1 cellular context compared by ENCODE assay signal in the genomic region with DNA sequence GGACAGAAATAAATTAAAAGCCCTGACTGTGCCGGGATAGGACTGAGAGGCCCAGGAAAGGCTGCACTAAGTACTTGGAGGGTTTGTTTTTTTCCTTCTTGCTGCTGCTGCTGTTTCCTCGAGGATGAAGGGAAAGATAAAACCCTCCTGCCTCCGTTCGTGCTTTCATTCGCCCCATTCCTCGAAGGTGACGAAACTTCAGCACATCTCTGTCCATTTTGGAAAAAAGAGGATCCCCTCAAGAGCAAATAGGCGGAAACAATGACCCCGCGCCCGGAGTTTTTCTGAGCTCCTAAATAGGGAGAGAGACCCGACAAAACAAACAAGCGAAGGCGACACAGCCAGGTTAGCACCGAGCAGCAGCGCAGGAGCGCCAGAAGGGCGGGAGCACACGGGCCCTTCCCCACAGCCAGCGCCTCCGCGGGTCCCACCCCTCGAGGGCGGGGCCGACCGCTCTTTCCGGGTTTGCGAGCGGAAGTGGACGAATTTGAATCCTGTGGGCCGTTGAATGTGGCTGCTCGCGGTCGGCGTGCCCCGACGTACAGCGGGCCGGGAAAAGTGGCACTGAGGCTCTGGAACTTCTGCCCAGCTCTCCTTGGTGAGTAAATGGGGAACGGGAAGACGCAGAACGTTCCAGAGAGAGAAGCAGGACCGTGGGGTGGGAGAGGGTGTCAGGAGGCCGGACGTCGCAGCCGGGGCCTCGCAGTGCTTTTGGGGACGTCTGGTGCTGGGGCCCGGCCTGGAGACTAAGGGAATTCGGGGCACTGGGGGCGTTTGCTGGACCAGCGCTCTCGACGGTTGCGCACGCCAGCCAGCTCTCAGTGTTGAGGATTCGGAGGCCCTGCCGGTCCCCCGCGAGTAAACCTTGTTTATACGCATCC.
TF ChIP-seq lines count a peak whose summit lies in the region.

Gene G2E3 (plus strand): TSS at position 484 of the 881 bp plus-strand sequence. CDS start 21,922 bp downstream, outside the sequence.

TF ChIP-seq in HEK293, 187 proteins besides CTCF, POLR2A, EP300 and RAD21 (continued from another document and continues in another):
- TF ChIP-seq ZNF280D (tag by site-specific recombination; IDR thresholded peaks at IDR 0.05) (no peak), HOXD13 (CRISPR knock-in tag; IDR thresholded peaks at IDR 0.05; ENCODE audit: borderline replicate concordance) (peak; percentile 71), ZNF112 (tag by site-specific recombination; IDR thresholded peaks at IDR 0.05) (no peak), ZNF747 (tag by site-specific recombination; IDR thresholded peaks at IDR 0.05) (no peak), ZNF341 (tag by site-specific recombination; IDR thresholded peaks at IDR 0.05; ENCODE audit: low read depth) (peak; percentile 66), ZBTB20 (tag by site-specific recombination; IDR thresholded peaks at IDR 0.05) (peak; percentile 77), ZNF433 (tag by site-specific recombination; IDR thresholded peaks at IDR 0.05; ENCODE audit: low read depth) (no peak), ZNF654 (tag by site-specific recombination; IDR thresholded peaks at IDR 0.05; ENCODE audit: low read depth) (no peak), ZNF140 (tag by site-specific recombination; IDR thresholded peaks at IDR 0.05) (no peak), SALL2 (tag by site-specific recombination; IDR thresholded peaks at IDR 0.05; ENCODE audit: borderline replicate concordance) (no peak), ZFP69B (tag by site-specific recombination; IDR thresholded peaks at IDR 0.05) (peak; percentile 90), ZNF677 (tag by site-specific recombination; IDR thresholded peaks at IDR 0.05) (no peak), ZNF114 (tag by site-specific recombination; IDR thresholded peaks at IDR 0.05) (no peak), ZNF19 (tag by site-specific recombination; IDR thresholded peaks at IDR 0.05; ENCODE audit: low read depth) (no peak), ZNF777 (tag by site-specific recombination; IDR thresholded peaks at IDR 0.05; ENCODE audit: borderline replicate concordance) (no peak; the same call in 1 of the 2 replicates), ZNF701 (tag by site-specific recombination; IDR thresholded peaks at IDR 0.05) (no peak), ZNF791 (tag by site-specific recombination; IDR thresholded peaks at IDR 0.05) (no peak), ZSCAN23 (tag by site-specific recombination; IDR thresholded peaks at IDR 0.05) (peak; percentile 69; the same call in 1 of the 2 replicates), ZNF660 (tag by site-specific recombination; IDR thresholded peaks at IDR 0.05) (no peak; the same call in 1 of the 2 replicates), ZNF404 (tag by site-specific recombination; IDR thresholded peaks at IDR 0.05) (no peak), SP2 (tag by site-specific recombination; IDR thresholded peaks at IDR 0.05) (peak; percentile 87), ZXDB (tag by site-specific recombination; IDR thresholded peaks at IDR 0.05) (peak; percentile 86), KLF9 (tag by site-specific recombination; IDR thresholded peaks at IDR 0.05; ENCODE audit: low read depth) (peak; percentile 85), ZNF768 (tag by site-specific recombination; IDR thresholded peaks at IDR 0.05) (no peak), ZSCAN5A (tag by site-specific recombination; IDR thresholded peaks at IDR 0.05) (peak; percentile 97), ZNF350 (tag by site-specific recombination; IDR thresholded peaks at IDR 0.05) (no peak), ZNF555 (tag by site-specific recombination; conservative IDR thresholded peaks at IDR 0.05) (no peak), ZNF302 (tag by site-specific recombination; IDR thresholded peaks at IDR 0.05; ENCODE audit: low read depth) (no peak), ZNF292 (tag by site-specific recombination; IDR thresholded peaks at IDR 0.05; ENCODE audit: borderline replicate concordance, low read depth) (no peak), BCL6B (tag by site-specific recombination; IDR thresholded peaks at IDR 0.05) (no peak), ZNF501 (tag by site-specific recombination; IDR thresholded peaks at IDR 0.05) (no peak; the same call in 1 of the 2 replicates), ZNF148 (tag by site-specific recombination; IDR thresholded peaks at IDR 0.05; ENCODE audit: borderline replicate concordance) (no peak), ZNF211 (tag by site-specific recombination; IDR thresholded peaks at IDR 0.05; ENCODE audit: low read depth) (no peak), ZFHX2 (tag by site-specific recombination; conservative IDR thresholded peaks at IDR 0.05) (no peak), ZNF24 (tag by site-specific recombination; IDR thresholded peaks at IDR 0.05) (peak; percentile 90), YY1 (tag by site-specific recombination; IDR thresholded peaks at IDR 0.05) (peak; percentile 35; the same call in 1 of the 2 replicates)
- TF ChIP-seq, protein P1, sequence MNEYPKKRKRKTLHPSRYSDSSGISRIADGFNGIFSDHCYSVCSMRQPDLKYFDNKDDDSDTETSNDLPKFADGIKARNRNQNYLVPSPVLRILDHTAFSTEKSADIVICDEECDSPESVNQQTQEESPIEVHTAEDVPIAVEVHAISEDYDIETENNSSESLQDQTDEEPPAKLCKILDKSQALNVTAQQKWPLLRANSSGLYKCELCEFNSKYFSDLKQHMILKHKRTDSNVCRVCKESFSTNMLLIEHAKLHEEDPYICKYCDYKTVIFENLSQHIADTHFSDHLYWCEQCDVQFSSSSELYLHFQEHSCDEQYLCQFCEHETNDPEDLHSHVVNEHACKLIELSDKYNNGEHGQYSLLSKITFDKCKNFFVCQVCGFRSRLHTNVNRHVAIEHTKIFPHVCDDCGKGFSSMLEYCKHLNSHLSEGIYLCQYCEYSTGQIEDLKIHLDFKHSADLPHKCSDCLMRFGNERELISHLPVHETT (tag by site-specific recombination; IDR thresholded peaks at IDR 0.05) = 0 out of 2 replicates have a peak, but pooled peaks have one; percentile 38
- TF ChIP-seq, protein P2, sequence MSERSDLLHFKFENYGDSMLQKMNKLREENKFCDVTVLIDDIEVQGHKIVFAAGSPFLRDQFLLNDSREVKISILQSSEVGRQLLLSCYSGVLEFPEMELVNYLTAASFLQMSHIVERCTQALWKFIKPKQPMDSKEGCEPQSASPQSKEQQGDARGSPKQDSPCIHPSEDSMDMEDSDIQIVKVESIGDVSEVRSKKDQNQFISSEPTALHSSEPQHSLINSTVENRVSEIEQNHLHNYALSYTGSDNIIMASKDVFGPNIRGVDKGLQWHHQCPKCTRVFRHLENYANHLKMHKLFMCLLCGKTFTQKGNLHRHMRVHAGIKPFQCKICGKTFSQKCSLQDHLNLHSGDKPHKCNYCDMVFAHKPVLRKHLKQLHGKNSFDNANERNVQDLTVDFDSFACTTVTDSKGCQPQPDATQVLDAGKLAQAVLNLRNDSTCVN (tag by site-specific recombination; optimal IDR thresholded peaks at IDR 0.05) = peak; percentile 73
- TF ChIP-seq, protein P3, sequence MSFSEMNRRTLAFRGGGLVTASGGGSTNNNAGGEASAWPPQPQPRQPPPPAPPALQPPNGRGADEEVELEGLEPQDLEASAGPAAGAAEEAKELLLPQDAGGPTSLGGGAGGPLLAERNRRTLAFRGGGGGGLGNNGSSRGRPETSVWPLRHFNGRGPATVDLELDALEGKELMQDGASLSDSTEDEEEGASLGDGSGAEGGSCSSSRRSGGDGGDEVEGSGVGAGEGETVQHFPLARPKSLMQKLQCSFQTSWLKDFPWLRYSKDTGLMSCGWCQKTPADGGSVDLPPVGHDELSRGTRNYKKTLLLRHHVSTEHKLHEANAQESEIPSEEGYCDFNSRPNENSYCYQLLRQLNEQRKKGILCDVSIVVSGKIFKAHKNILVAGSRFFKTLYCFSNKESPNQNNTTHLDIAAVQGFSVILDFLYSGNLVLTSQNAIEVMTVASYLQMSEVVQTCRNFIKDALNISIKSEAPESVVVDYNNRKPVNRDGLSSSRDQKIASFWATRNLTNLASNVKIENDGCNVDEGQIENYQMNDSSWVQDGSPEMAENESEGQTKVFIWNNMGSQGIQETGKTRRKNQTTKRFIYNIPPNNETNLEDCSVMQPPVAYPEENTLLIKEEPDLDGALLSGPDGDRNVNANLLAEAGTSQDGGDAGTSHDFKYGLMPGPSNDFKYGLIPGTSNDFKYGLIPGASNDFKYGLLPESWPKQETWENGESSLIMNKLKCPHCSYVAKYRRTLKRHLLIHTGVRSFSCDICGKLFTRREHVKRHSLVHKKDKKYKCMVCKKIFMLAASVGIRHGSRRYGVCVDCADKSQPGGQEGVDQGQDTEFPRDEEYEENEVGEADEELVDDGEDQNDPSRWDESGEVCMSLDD (tag by site-specific recombination; IDR thresholded peaks at IDR 0.05) = no peak
- TF ChIP-seq, protein P4, sequence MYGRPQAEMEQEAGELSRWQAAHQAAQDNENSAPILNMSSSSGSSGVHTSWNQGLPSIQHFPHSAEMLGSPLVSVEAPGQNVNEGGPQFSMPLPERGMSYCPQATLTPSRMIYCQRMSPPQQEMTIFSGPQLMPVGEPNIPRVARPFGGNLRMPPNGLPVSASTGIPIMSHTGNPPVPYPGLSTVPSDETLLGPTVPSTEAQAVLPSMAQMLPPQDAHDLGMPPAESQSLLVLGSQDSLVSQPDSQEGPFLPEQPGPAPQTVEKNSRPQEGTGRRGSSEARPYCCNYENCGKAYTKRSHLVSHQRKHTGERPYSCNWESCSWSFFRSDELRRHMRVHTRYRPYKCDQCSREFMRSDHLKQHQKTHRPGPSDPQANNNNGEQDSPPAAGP (tag by site-specific recombination; IDR thresholded peaks at IDR 0.05) = no peak; the same call in 1 of the 2 replicates
